18 cellular contexts compared by ENCODE assay signal in the genomic region with DNA sequence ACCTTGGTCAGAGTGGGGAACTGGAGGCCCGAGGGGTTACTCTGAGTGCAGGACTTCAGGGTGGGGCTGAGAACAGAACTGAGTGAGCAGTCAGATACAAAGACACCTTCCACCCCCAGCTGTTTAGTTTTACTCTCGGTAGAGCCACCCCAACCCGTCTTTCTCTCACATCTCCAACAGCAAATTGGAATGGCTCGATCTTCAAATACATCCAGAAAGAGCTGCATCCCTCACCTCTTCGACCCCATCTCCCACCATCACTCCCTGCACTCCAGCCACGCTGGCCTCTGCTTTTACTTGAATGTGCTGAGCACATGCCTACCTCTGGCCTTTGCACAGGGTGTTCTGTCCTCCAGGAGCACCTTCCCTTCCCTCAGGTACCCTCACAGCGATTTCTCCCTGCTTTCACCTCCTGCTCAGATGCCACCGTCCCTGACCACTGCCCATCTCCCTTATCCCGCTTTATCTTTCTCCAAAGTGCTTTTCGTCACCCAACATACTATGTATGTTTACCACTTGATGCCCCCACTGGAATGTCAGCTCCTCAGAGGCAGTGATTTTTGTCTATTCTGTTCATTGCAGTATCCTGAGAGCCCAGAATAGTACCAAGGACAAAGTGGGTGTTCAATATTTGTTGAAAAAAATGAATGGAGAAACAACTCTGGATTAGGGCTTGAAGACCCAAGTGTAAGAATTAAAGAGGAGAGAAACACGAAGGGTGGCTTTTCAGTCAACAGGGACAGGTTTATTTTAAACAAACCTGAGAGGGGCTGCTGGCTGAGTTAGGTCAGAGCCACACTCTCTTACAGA. TPM values are rescaled to one million over a fixed set of nuclear protein-coding genes. Genes with fewer than 3 reads are reported as not detected.
A peak's percentile ranks its signal among the peaks of the same experiment; 100 is the strongest.
DNase-seq lines count a peak whose midpoint lies in the region; ATAC-seq and TF ChIP-seq lines count a peak whose summit lies in the region.
"Had no signal": no experiment of that assay in that cellular context is flagged by ENCODE, and none has a peak within 500 bp of the region (broad histone marks: within the 10 kb centered on the region; RNA-seq: fewer than 3 reads in every experiment).

No MANE protein-coding gene starts in this region.

- H2AFZ ChIP-seq in KMS-11 (ENCODE audit: low read depth) = no peak overlapping the region

- DNase-seq in activated CD8-positive, alpha-beta memory T cell treated with anti-CD3 and anti-CD28 coated beads, Interleukin-2, amount 50 U/mL, for 48 hours = peak; percentile 46
- no peak for DNase-seq in activated CD8-positive, alpha-beta memory T cell treated with anti-CD3 and anti-CD28 coated beads for 24 hours
- DNase-seq in colonic mucosa (peak; percentile 9), prostate gland (ENCODE audit: low spot score) (no peak), foreskin melanocyte (no peak), left colon (no peak)
- DNase-seq: AML-193; CD4-positive, alpha-beta memory T cell; DMS79; Kasumi-1; MV-4-11; NCI-H1436 treated with DMSO at 0.1 percent for 48 hours; NCI-H226; NCI-H526 treated with DMSO at 0.1 percent for 48 hours; NK-92 treated with Interleukin-12 subunit alpha and Interleukin-12 subunit beta, amount 100 ng/mL, for 24 hours had no signal

- H3K27ac ChIP-seq in KMS-11 (peak overlapping the region; percentile 89), colonic mucosa (no peak overlapping the region), prostate gland (peak overlapping the region; percentile 69 to 77)

- peaks cover 32% of the 10 kb centered on the region; the same call in 1 of the 2 replicates for H3K79me2 ChIP-seq in KMS-11 (ENCODE audit: insufficient read depth, low read depth)

- no peak overlapping the region for H3K4me3 ChIP-seq in KMS-11 (IDR thresholded peaks at IDR 0.05; ENCODE audit: insufficient read depth, low read depth, low read length)
- H3K4me3 ChIP-seq in colonic mucosa = no peak overlapping the region
- H3K4me3 ChIP-seq in prostate gland = no peak overlapping the region
- H3K4me3 ChIP-seq: GM12878, HAP-1 had no signal

- H3K9me3 ChIP-seq in colonic mucosa (no peaks in the 10 kb centered on the region), prostate gland (no peaks in the 10 kb centered on the region)
- H3K9me3 ChIP-seq: HAP-1 had no signal

- peak overlapping the region; percentile 89; the same call in 1 of the 2 replicates for H3K4me2 ChIP-seq in KMS-11

- no peaks in the 10 kb centered on the region for H4K20me1 ChIP-seq in KMS-11 (ENCODE audit: insufficient read depth)

- no peak overlapping the region; the same call in 1 of the 2 replicates for H3K9ac ChIP-seq in KMS-11
- no peak overlapping the region for H3K9ac ChIP-seq in colonic mucosa (ENCODE audit: low read depth in 2 of 2, low read length in 2 of 2)

- H3K27me3 ChIP-seq in KMS-11 (ENCODE audit: insufficient read depth, low read depth) (no peaks in the 10 kb centered on the region), colonic mucosa (no peaks in the 10 kb centered on the region), prostate gland (replicated peaks; ENCODE audit: insufficient read depth) (no peaks in the 10 kb centered on the region)

- no peak for TF ChIP-seq POLR2A in prostate gland (IDR thresholded peaks at IDR 0.05)

- WGBS in prostate gland = 96% methylated on average over 11 of the region's 11 CpGs

- no peaks in the 10 kb centered on the region for H3K36me3 ChIP-seq in KMS-11 (ENCODE audit: insufficient read depth)
- H3K36me3 ChIP-seq in colonic mucosa = no peaks in the 10 kb centered on the region
- peaks cover 0 to 7% of the 10 kb centered on the region in 2 donors for H3K36me3 ChIP-seq in prostate gland

- intact Hi-C loops in colonic mucosa (cut with DNase I) (loop anchor here (5.0 kb wide), 1 partner anchor 57 kb away; the partner anchor contains the start of genes LSM3 and XPC), prostate gland (cut with DNase I) (loop anchor here (5.0 to 10.0 kb wide), 2 partner anchors 223 to 334 kb away; no protein-coding TSS in a partner anchor), left colon (cut with DNase I, micrococcal nuclease) (loop anchor here in 1 of 2 donors (10.0 kb wide), 1 partner anchor 226 kb away; no protein-coding TSS in a partner anchor)

- TF ChIP-seq CTCF in KMS-11 (conservative IDR thresholded peaks at IDR 0.05; ENCODE audit: low read depth, low read length) (no peak), colonic mucosa (IDR thresholded peaks at IDR 0.05) (no peak), prostate gland (IDR thresholded peaks at IDR 0.05) (no peak)

- no peak for ATAC-seq in left colon
- ATAC-seq: GM12878 had no signal

- peaks cover 64% of the 10 kb centered on the region for H3K4me1 ChIP-seq in KMS-11 (ENCODE audit: low read depth, poor library complexity, severe bottlenecking)
- H3K4me1 ChIP-seq in colonic mucosa = peaks cover 5% of the 10 kb centered on the region
- H3K4me1 ChIP-seq in prostate gland (replicated peaks) = peaks cover 31% of the 10 kb centered on the region

RNA-seq across cellular contexts. Expression of gene CHCHD4, which starts 4.4 kb away (rescaled TPM):
- 10 to 100 TPM; 14.5 to 25.4 TPM for total RNA-seq in colonic mucosa
- total RNA-seq in prostate gland = 10 to 100 TPM; 12.1 to 14.8 TPM
- 10 to 100 TPM; 17.6 to 18.9 TPM for total RNA-seq in left colon

RNA-seq across cellular contexts. Expression of gene TMEM43, which starts 4.5 kb away (rescaled TPM):
- total RNA-seq in colonic mucosa = 10 to 100 TPM; 25.4 to 31.1 TPM
- total RNA-seq in prostate gland = 10 to 100 TPM; 56.8 to 80.5 TPM
- 10 to 100 TPM; 25.3 to 29.2 TPM for total RNA-seq in left colon

RNA-seq across cellular contexts. Expression of gene XPC, which starts 58.1 kb away (rescaled TPM):
- total RNA-seq in colonic mucosa = 10 to 100 TPM; 14.7 to 23.3 TPM
- 10 to 100 TPM; 41.1 to 53.2 TPM for total RNA-seq in prostate gland
- total RNA-seq in left colon = 10 to 100 TPM; 19.7 to 22.4 TPM

RNA-seq across cellular contexts. Expression of gene LSM3, which starts 58.3 kb away (rescaled TPM):
- total RNA-seq in colonic mucosa (10 to 100 TPM; 12.4 to 16.4 TPM), prostate gland (10 to 100 TPM; 15.0 to 15.1 TPM), left colon (1 to 10 TPM; 9.1 to 9.9 TPM)

Comparison
In these comparisons a context has a peak if more than half of its experiments do, and no peak if none do; other contexts are left out.
1. DNase-seq: peak in activated CD8-positive, alpha-beta memory T cell treated with anti-CD3 and anti-CD28 coated beads, Interleukin-2, amount 50 U/mL, for 48 hours (single experiment) and colonic mucosa (single experiment); none in activated CD8-positive, alpha-beta memory T cell treated with anti-CD3 and anti-CD28 coated beads for 24 hours (single experiment), prostate gland (single experiment), foreskin melanocyte (single experiment) and left colon (0 of 2).